ENCODE assay signal across 10 cellular contexts in genomic region chr5:139459451-139459934, GRCh38. TPM values are rescaled to one million over a fixed set of nuclear protein-coding genes. Genes with fewer than 3 reads are reported as not detected.
DNase-seq lines count a peak whose midpoint lies in the region; ATAC-seq, FAIRE-seq and TF ChIP-seq lines count a peak whose summit lies in the region.
"Had no signal": no experiment of that assay in that cellular context is flagged by ENCODE, and none has a peak within 500 bp of the region (broad histone marks: within the 10 kb centered on the region; RNA-seq: fewer than 3 reads in every experiment).

No MANE protein-coding gene starts in this region.

- H4K20me1 ChIP-seq in K562 (replicated peaks; ENCODE audit: control insufficient read depth, insufficient read depth, low read length): no peaks in the 10 kb centered on the region

- CTCF ChIA-PET in K562 (lab: Yijun Ruan, JAX; ENCODE audit: low intra/inter-chr PET ratio): no interaction called here

- no peak for TF ChIP-seq RAD21 in K562 (CRISPR knock-in tag; conservative IDR thresholded peaks at IDR 0.05 in 1 of 2, IDR thresholded peaks at IDR 0.05 in 1 of 2)

- peak overlapping the region in 1 of 2 experiments; percentile 63; a peak in 2 of 4 replicates for H3K9ac ChIP-seq in K562 (ENCODE audit: insufficient read depth in 1 of 2, low read depth in 2 of 2, low read length in 2 of 2)

- TF ChIP-seq CTCF in K562 (IDR thresholded peaks at IDR 0.05 in 2 of 3, conservative IDR thresholded peaks at IDR 0.05 in 1 of 3; ENCODE audit: insufficient read depth in 2 of 3, low read depth in 1 of 3, low read length in 3 of 3): no peak
- no peak for TF ChIP-seq CTCF in progenitor cell of endocrine pancreas (IDR thresholded peaks at IDR 0.05; ENCODE audit: unreplicated experiment)

- peaks cover 0 to 7% of the 10 kb centered on the region in 2 experiments; a peak in 2 of 5 replicates for H3K4me1 ChIP-seq in K562 (replicated peaks in 1 of 2; ENCODE audit: control insufficient read depth in 2 of 2, insufficient read depth in 2 of 2, low read length in 2 of 2)

- H3K36me3 Mint-ChIP-seq in progenitor cell of endocrine pancreas (ENCODE audit: insufficient read depth): no peaks in the 10 kb centered on the region

- no peaks in the 10 kb centered on the region for H3K27me3 ChIP-seq in K562 (ENCODE audit: control insufficient read depth in 2 of 2, insufficient read depth in 2 of 2, low read length in 2 of 2)

- 54% methylated on average over 8 of the region's 8 CpGs for WGBS in K562 (ENCODE audit: insufficient coverage, low coverage, missing lambda C conversion rate)

- H3K27me3 Mint-ChIP-seq in progenitor cell of endocrine pancreas: peaks cover 14% of the 10 kb centered on the region

- in situ Hi-C loops in K562 (cut with MboI): no loop called here

- intact Hi-C loops in K562 (cut with micrococcal nuclease): no loop called here

- H3K36me3 ChIP-seq in K562 (ENCODE audit: control insufficient read depth, insufficient read depth, low read length): no peaks in the 10 kb centered on the region

- no peaks in the 10 kb centered on the region for H3K79me2 ChIP-seq in K562 (ENCODE audit: control insufficient read depth, insufficient read depth, low read length)

- ATAC-seq in GM18519 (IDR thresholded peaks at IDR 0.05; ENCODE audit: low FRiP score, unreplicated experiment): peak; percentile 41
- peak; percentile 20 for ATAC-seq in HG02943 (IDR thresholded peaks at IDR 0.05; ENCODE audit: low read depth, unreplicated experiment)
- ATAC-seq in K562: no peak
- ATAC-seq in HG03159 (IDR thresholded peaks at IDR 0.05; ENCODE audit: unreplicated experiment): no peak
- ATAC-seq: HCT116 had no signal

- BruUV-seq in K562 (replicated peaks; lab: Mats Ljungman, UMichigan): no TSS peak

- peaks cover 10% of the 10 kb centered on the region for H3K4me1 Mint-ChIP-seq in progenitor cell of endocrine pancreas (ENCODE audit: low read depth)

- FAIRE-seq in K562 (lab: Jason Lieb, UNC): no peak

- no peak overlapping the region for H3K4me2 ChIP-seq in K562 (ENCODE audit: insufficient read depth, low read length)

- no peaks in the 10 kb centered on the region for H3K9me3 ChIP-seq in K562 (replicated peaks; ENCODE audit: control insufficient read depth, insufficient read depth, low read depth, low read length)

- H3K9me1 ChIP-seq in K562 (ENCODE audit: control insufficient read depth, insufficient read depth, low read length): no peaks in the 10 kb centered on the region

- H2AFZ ChIP-seq in K562 (ENCODE audit: low read depth, low read length): peak overlapping the region; percentile 71

- POLR2A ChIA-PET in K562 (lab: Yijun Ruan, JAX): interaction anchor here (1.0 kb wide), 1 partner anchor 20 kb away, joined by 3 read pairs; the partner anchor contains the start of gene DNAJC18

- H3K27ac Mint-ChIP-seq in progenitor cell of endocrine pancreas: peak overlapping the region; percentile 90

- DNase-seq in K562 (ENCODE audit: extremely low read depth in 1 of 4, low spot score in 3 of 4): no peak
- no peak for DNase-seq in progenitor cell of endocrine pancreas (ENCODE audit: low spot score, unreplicated experiment)
- no peak for DNase-seq in AG08395 (ENCODE audit: low spot score)
- DNase-seq in inferior parietal cortex (ENCODE audit: extremely low spot score): no peak
- no peak for DNase-seq in DMS79 (lab: John Stamatoyannopoulos, UW)

- no peak overlapping the region for H3K4me3 Mint-ChIP-seq in progenitor cell of endocrine pancreas (ENCODE audit: low read depth)

- no peak overlapping the region for H3K27ac ChIP-seq in K562 (ENCODE audit: extremely low read depth, low read depth, low read length)
- H3K27ac ChIP-seq: SK-N-MC had no signal

- H3K4me3 ChIP-seq in K562: no peak overlapping the region
- H3K4me3 ChIP-seq: SK-N-MC had no signal

- H3K9me3 Mint-ChIP-seq in progenitor cell of endocrine pancreas (ENCODE audit: low read depth): no peaks in the 10 kb centered on the region

- no peak for TF ChIP-seq EP300 in K562 (IDR thresholded peaks at IDR 0.05; ENCODE audit: low read length)

- TF ChIP-seq POLR2A in K562 (conservative IDR thresholded peaks at IDR 0.05): no peak

RNA-seq across cellular contexts. Expression of gene ECSCR, which starts 3.0 kb away (rescaled TPM):
- total RNA-seq in K562 (2011; cell fraction: chromatin; rRNA removed; ENCODE audit: low replicate concordance): not detected in 2 replicates
- not detected in 2 replicates for total RNA-seq in K562 (2011; cell fraction: nucleolus; rRNA removed)
- total RNA-seq in K562 (2011; cell fraction: nucleoplasm; rRNA removed): not detected in 2 replicates
- total RNA-seq in K562 (2014; rRNA removed): not detected in 2 replicates
- not detected in 2 replicates for total RNA-seq in K562 (2014; rRNA removed; fragmentation: Illumina TruSeq; extraction: Trizol)
- not detected in 2 replicates for total RNA-seq in K562 (2015; rRNA removed; fragmentation: Illumina TruSeq; extraction: Trizol)
- total RNA-seq in K562 (2021): not detected in 2 replicates
- polyA plus RNA-seq in K562 (2011; rRNA removed): 0.07 and 0.10 TPM in 2 replicates
- polyA plus RNA-seq in K562 (2011; cell fraction: cytosol; rRNA removed): 0.16 and 0.22 TPM in 2 replicates
- 0.26 TPM in 1 of 2 replicates, not detected in the other for polyA plus RNA-seq in K562 (2011; cell fraction: nucleus; rRNA removed)
- polyA plus RNA-seq in K562 (2012): 0.12 and 0.19 TPM in 2 replicates
- polyA plus RNA-seq in K562 (2014; fragmentation: Illumina TruSeq; extraction: Trizol): not detected in 2 replicates
- under 1 TPM; 0.13 to 0.25 TPM for polyA plus RNA-seq in K562 (2014; fragmentation: Nextera tagmentation; extraction: Ambion mirVana)
- not detected in 2 replicates for polyA plus RNA-seq in K562 (2014; rRNA removed)
- polyA minus RNA-seq in K562 (2011; rRNA and poly(A)+ RNA removed): not detected in 2 replicates
- polyA minus RNA-seq in K562 (2011; cell fraction: cytosol; rRNA and poly(A)+ RNA removed): not detected in 2 replicates
- not detected in 2 replicates for polyA minus RNA-seq in K562 (2011; cell fraction: nucleus; rRNA and poly(A)+ RNA removed)
- not detected in 2 replicates for total RNA-seq in progenitor cell of endocrine pancreas

RNA-seq across cellular contexts. Expression of gene SMIM33, which starts 11.3 kb away (rescaled TPM):
- total RNA-seq in K562 (2011; cell fraction: chromatin; rRNA removed; ENCODE audit: low replicate concordance): not detected in 2 replicates
- total RNA-seq in K562 (2011; cell fraction: nucleolus; rRNA removed): not detected in 2 replicates
- total RNA-seq in K562 (2011; cell fraction: nucleoplasm; rRNA removed): not detected in 2 replicates
- total RNA-seq in K562 (2014; rRNA removed) (not detected in 2 replicates), K562 (2014; rRNA removed; fragmentation: Illumina TruSeq; extraction: Trizol) (not detected in 2 replicates), K562 (2015; rRNA removed; fragmentation: Illumina TruSeq; extraction: Trizol) (not detected in 2 replicates), K562 (2021) (not detected in 2 replicates), progenitor cell of endocrine pancreas (not detected in 2 replicates)
- polyA plus RNA-seq in K562 (2011; rRNA removed) (not detected in 2 replicates), K562 (2014; fragmentation: Illumina TruSeq; extraction: Trizol) (not detected in 2 replicates), K562 (2014; fragmentation: Nextera tagmentation; extraction: Ambion mirVana) (not detected), K562 (2014; rRNA removed) (not detected in 2 replicates)
- polyA plus RNA-seq in K562 (2011; cell fraction: cytosol; rRNA removed): not detected in 2 replicates
- not detected in 2 replicates for polyA plus RNA-seq in K562 (2011; cell fraction: nucleus; rRNA removed)
- polyA plus RNA-seq in K562 (2012): 0.04 TPM in 1 of 2 replicates, not detected in the other
- polyA minus RNA-seq in K562 (2011; rRNA and poly(A)+ RNA removed): not detected in 2 replicates
- not detected in 2 replicates for polyA minus RNA-seq in K562 (2011; cell fraction: cytosol; rRNA and poly(A)+ RNA removed)
- polyA minus RNA-seq in K562 (2011; cell fraction: nucleus; rRNA and poly(A)+ RNA removed): not detected in 2 replicates

RNA-seq across cellular contexts. Expression of gene DNAJC18, which starts 20.2 kb away (rescaled TPM):
- 2.3 and 4.5 TPM in 2 replicates for total RNA-seq in K562 (2011; cell fraction: chromatin; rRNA removed; ENCODE audit: low replicate concordance)
- total RNA-seq in K562 (2011; cell fraction: nucleolus; rRNA removed): 0.79 and 1.3 TPM in 2 replicates
- total RNA-seq in K562 (2011; cell fraction: nucleoplasm; rRNA removed): 3.1 and 3.3 TPM in 2 replicates
- total RNA-seq in K562 (2014; rRNA removed) (1.5 and 2.1 TPM in 2 replicates), K562 (2014; rRNA removed; fragmentation: Illumina TruSeq; extraction: Trizol) (7.3 TPM in 2 replicates), K562 (2015; rRNA removed; fragmentation: Illumina TruSeq; extraction: Trizol) (2.8 and 4.9 TPM in 2 replicates), K562 (2021) (5.0 and 7.5 TPM in 2 replicates), progenitor cell of endocrine pancreas (23.1 and 23.3 TPM in 2 replicates)
- polyA plus RNA-seq in K562 (2011; rRNA removed) (5.4 and 8.7 TPM in 2 replicates), K562 (2014; fragmentation: Illumina TruSeq; extraction: Trizol) (8.4 and 8.7 TPM in 2 replicates), K562 (2014; fragmentation: Nextera tagmentation; extraction: Ambion mirVana) (10 to 100 TPM in 1 of 2 experiments, 1 to 10 TPM in 1; 7.7 to 13.3 TPM), K562 (2014; rRNA removed) (6.2 and 10.9 TPM in 2 replicates)
- polyA plus RNA-seq in K562 (2011; cell fraction: cytosol; rRNA removed): 2.0 and 4.2 TPM in 2 replicates
- 1.1 and 1.4 TPM in 2 replicates for polyA plus RNA-seq in K562 (2011; cell fraction: nucleus; rRNA removed)
- polyA plus RNA-seq in K562 (2012): 5.5 and 6.8 TPM in 2 replicates
- polyA minus RNA-seq in K562 (2011; rRNA and poly(A)+ RNA removed): 2.5 and 5.2 TPM in 2 replicates
- 1.8 and 2.4 TPM in 2 replicates for polyA minus RNA-seq in K562 (2011; cell fraction: cytosol; rRNA and poly(A)+ RNA removed)
- polyA minus RNA-seq in K562 (2011; cell fraction: nucleus; rRNA and poly(A)+ RNA removed): 0.40 and 0.89 TPM in 2 replicates

RNA-seq across cellular contexts. Expression of gene STING1, which starts 23.1 kb away (rescaled TPM):
- total RNA-seq in K562 (2011; cell fraction: chromatin; rRNA removed; ENCODE audit: low replicate concordance): 37.8 and 111 TPM in 2 replicates
- total RNA-seq in K562 (2011; cell fraction: nucleolus; rRNA removed): 91.5 and 121 TPM in 2 replicates
- total RNA-seq in K562 (2011; cell fraction: nucleoplasm; rRNA removed): 66.2 and 70.2 TPM in 2 replicates
- total RNA-seq in K562 (2014; rRNA removed): 59.9 and 71.9 TPM in 2 replicates
- 20.1 and 24.9 TPM in 2 replicates for total RNA-seq in K562 (2014; rRNA removed; fragmentation: Illumina TruSeq; extraction: Trizol)
- total RNA-seq in K562 (2015; rRNA removed; fragmentation: Illumina TruSeq; extraction: Trizol): 44.7 and 44.8 TPM in 2 replicates
- 64.2 and 69.1 TPM in 2 replicates for total RNA-seq in K562 (2021)
- 31.0 and 58.9 TPM in 2 replicates for polyA plus RNA-seq in K562 (2011; rRNA removed)
- polyA plus RNA-seq in K562 (2011; cell fraction: cytosol; rRNA removed): 54.5 and 93.0 TPM in 2 replicates
- 188 and 261 TPM in 2 replicates for polyA plus RNA-seq in K562 (2011; cell fraction: nucleus; rRNA removed)
- polyA plus RNA-seq in K562 (2012): 110 and 213 TPM in 2 replicates
- 64.7 and 74.0 TPM in 2 replicates for polyA plus RNA-seq in K562 (2014; fragmentation: Illumina TruSeq; extraction: Trizol)
- 10 to 100 TPM; 20.8 to 23.3 TPM for polyA plus RNA-seq in K562 (2014; fragmentation: Nextera tagmentation; extraction: Ambion mirVana)
- 61.4 and 66.1 TPM in 2 replicates for polyA plus RNA-seq in K562 (2014; rRNA removed)
- polyA minus RNA-seq in K562 (2011; rRNA and poly(A)+ RNA removed): 19.9 and 21.4 TPM in 2 replicates
- 54.2 and 55.1 TPM in 2 replicates for polyA minus RNA-seq in K562 (2011; cell fraction: cytosol; rRNA and poly(A)+ RNA removed)
- polyA minus RNA-seq in K562 (2011; cell fraction: nucleus; rRNA and poly(A)+ RNA removed): 36.5 and 43.1 TPM in 2 replicates
- total RNA-seq in progenitor cell of endocrine pancreas: 0.53 TPM in 1 of 2 replicates, not detected in the other

RNA-seq across cellular contexts. Expression of gene SPATA24, which starts 55.6 kb away (rescaled TPM):
- total RNA-seq in K562 (2011; cell fraction: chromatin; rRNA removed; ENCODE audit: low replicate concordance): 13.3 and 27.5 TPM in 2 replicates
- 19.8 and 20.0 TPM in 2 replicates for total RNA-seq in K562 (2011; cell fraction: nucleolus; rRNA removed)
- 14.7 and 17.5 TPM in 2 replicates for total RNA-seq in K562 (2011; cell fraction: nucleoplasm; rRNA removed)
- total RNA-seq in K562 (2014; rRNA removed): 10.7 and 12.6 TPM in 2 replicates
- total RNA-seq in K562 (2014; rRNA removed; fragmentation: Illumina TruSeq; extraction: Trizol): 9.3 and 9.6 TPM in 2 replicates
- total RNA-seq in K562 (2015; rRNA removed; fragmentation: Illumina TruSeq; extraction: Trizol): 5.8 and 7.2 TPM in 2 replicates
- 6.0 and 8.0 TPM in 2 replicates for total RNA-seq in K562 (2021)
- 4.9 and 7.4 TPM in 2 replicates for polyA plus RNA-seq in K562 (2011; rRNA removed)
- 1.4 and 1.9 TPM in 2 replicates for polyA plus RNA-seq in K562 (2011; cell fraction: cytosol; rRNA removed)
- polyA plus RNA-seq in K562 (2011; cell fraction: nucleus; rRNA removed): 5.4 and 7.1 TPM in 2 replicates
- 10.1 and 11.8 TPM in 2 replicates for polyA plus RNA-seq in K562 (2012)
- 10.2 and 10.4 TPM in 2 replicates for polyA plus RNA-seq in K562 (2014; fragmentation: Illumina TruSeq; extraction: Trizol)
- polyA plus RNA-seq in K562 (2014; fragmentation: Nextera tagmentation; extraction: Ambion mirVana): 1 to 10 TPM; 4.1 to 4.6 TPM
- polyA plus RNA-seq in K562 (2014; rRNA removed): 9.9 and 14.4 TPM in 2 replicates
- 4.3 and 5.1 TPM in 2 replicates for polyA minus RNA-seq in K562 (2011; rRNA and poly(A)+ RNA removed)
- polyA minus RNA-seq in K562 (2011; cell fraction: cytosol; rRNA and poly(A)+ RNA removed): 1.4 TPM in 1 of 2 replicates, not detected in the other
- 2.8 and 4.1 TPM in 2 replicates for polyA minus RNA-seq in K562 (2011; cell fraction: nucleus; rRNA and poly(A)+ RNA removed)
- 13.9 and 14.0 TPM in 2 replicates for total RNA-seq in progenitor cell of endocrine pancreas

Comparison
In these comparisons a context has a peak if more than half of its experiments do, and no peak if none do; other contexts are left out.
1. ATAC-seq: peak in GM18519 (single experiment) and HG02943 (single experiment); none in K562 (single experiment) and HG03159 (single experiment).